ENCODE assay signal across 24 cellular contexts in the genomic region with DNA sequence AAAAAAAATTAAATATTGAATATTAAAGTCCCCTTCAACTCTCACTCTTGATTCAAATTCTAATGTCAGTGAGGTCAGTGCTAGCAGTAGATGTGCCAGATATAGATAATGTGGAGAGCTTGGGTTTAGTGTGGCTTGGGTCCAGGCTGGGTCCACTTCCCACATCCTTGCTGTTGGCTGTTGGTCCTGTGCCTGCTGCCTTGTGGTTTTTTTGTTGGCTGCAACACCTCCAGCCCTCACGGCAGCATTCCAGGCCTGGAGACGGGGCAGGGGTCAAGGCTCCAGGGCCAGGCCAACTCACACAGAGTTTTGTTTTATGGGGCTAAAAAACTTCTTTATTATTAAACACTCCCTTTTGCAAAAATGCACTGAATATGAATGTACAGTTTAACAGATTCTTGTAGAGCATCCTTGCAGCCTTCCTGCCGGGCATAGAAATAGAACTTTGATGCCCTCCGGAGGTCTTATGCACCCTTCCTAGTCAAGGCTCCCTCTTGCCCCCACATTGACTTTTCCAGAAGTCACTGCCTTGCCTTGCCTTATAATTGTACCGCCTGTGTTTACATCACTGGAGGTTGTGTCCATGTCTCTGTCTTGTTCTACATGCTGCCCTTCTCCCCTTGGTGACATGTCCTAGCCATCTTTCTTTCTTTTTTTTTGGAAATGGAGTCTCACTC. TPM values are rescaled to one million over a fixed set of nuclear protein-coding genes. Genes with fewer than 3 reads are reported as not detected.
DNase-seq lines count a peak whose midpoint lies in the region; ATAC-seq and TF ChIP-seq lines count a peak whose summit lies in the region.
"Had no signal": no experiment of that assay in that cellular context is flagged by ENCODE, and none has a peak within 500 bp of the region (broad histone marks: within the 10 kb centered on the region; RNA-seq: fewer than 3 reads in every experiment).

No MANE protein-coding gene starts in this region.

- no peak overlapping the region for H2AK5ac ChIP-seq in IMR-90 (ENCODE audit: low read depth, low read length)

- H3K4me2 ChIP-seq in SK-N-SH (no peak overlapping the region), IMR-90 (ENCODE audit: low read depth, low read length) (no peak overlapping the region)
- H3K4me2 ChIP-seq: KMS-11 had no signal

- 78% methylated on average over 5 of the region's 5 CpGs for WGBS in SK-N-SH (ENCODE audit: low lambda C conversion rate)
- 67% methylated on average over 1 of the region's 5 CpGs; no CpG with 5 or more reads in 1 of the 2 experiments for WGBS in IMR-90 (ENCODE audit: extremely low coverage in 2 of 2, insufficient read length in 1 of 2), 2 experiments
- 56 to 70% (median 65%) methylated on average over 5 of the region's 5 CpGs for WGBS in stomach, 5 donors

- no peak overlapping the region for H3K4me3 ChIP-seq in SK-N-SH (ENCODE audit: low read depth in 2 of 2, low read length in 1 of 2)
- no peak overlapping the region for H3K4me3 ChIP-seq in IMR-90 (ENCODE audit: insufficient read depth, low read depth, low read length)
- H3K4me3 ChIP-seq in astrocyte of the spinal cord (ENCODE audit: low read depth, low read length): no peak overlapping the region
- no peak overlapping the region for H3K4me3 ChIP-seq in stomach
- H3K4me3 ChIP-seq: adrenal gland, upper lobe of right lung had no signal

- no peak overlapping the region for H3K23ac ChIP-seq in IMR-90 (ENCODE audit: low read depth, low read length)

- intact Hi-C loops in IMR-90 (cut with micrococcal nuclease) (no loop called here), stomach (cut with DNase I; ENCODE audit: low total_unique reads) (no loop called here)

- peaks cover 9% of the 10 kb centered on the region for H3K27me3 Mint-ChIP-seq in glutamatergic neuron (ENCODE audit: unreplicated experiment)
- H3K27me3 Mint-ChIP-seq: stimulated activated naive CD8-positive, alpha-beta T cell treated with anti-CD3 and anti-CD28 coated beads, Interleukin-15, Interleukin-2, amounts not matched to agents 100 ng/mL and 50 ng/mL, for 24 hours had no signal

- no peak overlapping the region for H3K14ac ChIP-seq in IMR-90 (replicated peaks; ENCODE audit: low read depth, low read length)

- no peak overlapping the region for H2BK15ac ChIP-seq in IMR-90 (ENCODE audit: low read depth, low read length)

- H2AFZ ChIP-seq in SK-N-SH (ENCODE audit: low read depth) (no peak overlapping the region), IMR-90 (replicated peaks; ENCODE audit: low read length, poor library complexity) (peak overlapping the region; percentile 21)

- no peaks in the 10 kb centered on the region for H3K79me2 ChIP-seq in SK-N-SH (ENCODE audit: insufficient read depth)

- H3K4me1 ChIP-seq in SK-N-SH (ENCODE audit: control insufficient read depth in 1 of 2, insufficient read depth in 2 of 2, low read depth in 1 of 2, low read length in 1 of 2) (peaks cover 4 to 14% of the 10 kb centered on the region in 2 experiments; a peak in 1 of 4 replicates), IMR-90 (ENCODE audit: control insufficient read depth, insufficient read depth, low read length) (peaks cover 1% of the 10 kb centered on the region; the same call in 1 of the 2 replicates), stomach (peaks cover 14 to 27% (median 21%) of the 10 kb centered on the region in 4 donors)
- H3K4me1 ChIP-seq: foreskin keratinocyte had no signal

- no peak overlapping the region for H3K4me3 Mint-ChIP-seq in glutamatergic neuron (ENCODE audit: unreplicated experiment)
- H3K4me3 Mint-ChIP-seq: endodermal cell; mesothelial cell of epicardium; neural crest cell; stimulated activated naive CD8-positive, alpha-beta T cell treated with anti-CD3 and anti-CD28 coated beads, Interleukin-15, Interleukin-2, amounts not matched to agents 100 ng/mL and 50 ng/mL, for 24 hours; T-helper 1 cell treated with Interleukin-12 subunit alpha and Interleukin-12 subunit beta and Interleukin-4 antibody, amounts not matched to agents 30 μg/mL and 1 μg/mL, for 36 hours; WTC11 had no signal

- peaks cover 5% of the 10 kb centered on the region for H3K9me3 Mint-ChIP-seq in glutamatergic neuron (ENCODE audit: unreplicated experiment)
- H3K9me3 Mint-ChIP-seq: activated T-helper 2 cell treated with anti-CD3 and anti-CD28 coated beads, Interferon-gamma antibody, Interleukin-2, Interleukin-4, amounts not matched to agents 10 μg/mL and 5 μg/mL and 100 μg/mL, durations not matched to agents 14 hours and 24 hours and 36 hours; endodermal cell; mesothelial cell of epicardium; neural crest cell; stimulated activated naive CD8-positive, alpha-beta T cell treated with anti-CD3 and anti-CD28 coated beads, Interleukin-15, Interleukin-2, amounts not matched to agents 100 ng/mL and 50 ng/mL, for 24 hours; T-helper 1 cell treated with Interleukin-12 subunit alpha and Interleukin-12 subunit beta and Interleukin-4 antibody, amounts not matched to agents 30 μg/mL and 1 μg/mL, for 36 hours; WTC11 had no signal

- H4K5ac ChIP-seq in IMR-90 (ENCODE audit: low read depth, low read length): no peak overlapping the region

- H2AK9ac ChIP-seq in IMR-90 (replicated peaks; ENCODE audit: low read depth, low read length, poor library complexity): no peak overlapping the region

- no peaks in the 10 kb centered on the region for H4K20me1 ChIP-seq in SK-N-SH (ENCODE audit: insufficient read depth)
- no peaks in the 10 kb centered on the region for H4K20me1 ChIP-seq in IMR-90 (ENCODE audit: insufficient read depth, low read length)

- H3F3A ChIP-seq in SK-N-SH (replicated peaks; ENCODE audit: insufficient read depth): no peaks in the 10 kb centered on the region

- H3K27me3 ChIP-seq in SK-N-SH (ENCODE audit: insufficient read depth) (no peaks in the 10 kb centered on the region), IMR-90 (ENCODE audit: control insufficient read depth, insufficient read depth, low read length) (peaks cover 26% of the 10 kb centered on the region), stomach (no peaks in the 10 kb centered on the region)
- H3K27me3 ChIP-seq: adrenal gland, foreskin keratinocyte, upper lobe of right lung had no signal

- H3K79me1 ChIP-seq in IMR-90 (ENCODE audit: low read depth in 1 of 2, low read length in 2 of 2): no peaks in the 10 kb centered on the region

- ATAC-seq in SK-N-SH treated with all-trans-retinoic acid at 6 μM for 48 hours: no peak
- ATAC-seq in IMR-90 (ENCODE audit: low read depth): peak; percentile 19; the same call in 1 of the 2 replicates
- no peak for ATAC-seq in HG03135 (IDR thresholded peaks at IDR 0.05; ENCODE audit: unreplicated experiment)
- ATAC-seq: foreskin keratinocyte, left cardiac atrium, upper lobe of right lung, WTC11 had no signal

- H3K9me3 ChIP-seq in SK-N-SH (no peaks in the 10 kb centered on the region), IMR-90 (ENCODE audit: control insufficient read depth, insufficient read depth, low read length) (no peaks in the 10 kb centered on the region), stomach (no peaks in the 10 kb centered on the region)
- H3K9me3 ChIP-seq: adrenal gland, upper lobe of right lung had no signal

- TF ChIP-seq CTCF in SK-N-SH (IDR thresholded peaks at IDR 0.05) (no peak; the same call in 1 of the 2 replicates), IMR-90 (conservative IDR thresholded peaks at IDR 0.05; ENCODE audit: low read depth, low read length) (no peak), astrocyte of the spinal cord (IDR thresholded peaks at IDR 0.05; ENCODE audit: low read depth, low read length) (no peak), stomach (IDR thresholded peaks at IDR 0.05) (no peak), glutamatergic neuron (IDR thresholded peaks at IDR 0.05; ENCODE audit: partially characterized antibody, unreplicated experiment) (no peak)

- no peaks in the 10 kb centered on the region for H3K9me2 ChIP-seq in SK-N-SH

- H4K91ac ChIP-seq in IMR-90 (ENCODE audit: insufficient read depth, low read depth, low read length): no peak overlapping the region

- dilution Hi-C loops in IMR-90 (cut with HindIII; ENCODE audit: low sequenced_read_pairs, unreplicated experiment): no loop called here

- no peaks in the 10 kb centered on the region for H3K36me3 Mint-ChIP-seq in glutamatergic neuron (ENCODE audit: unreplicated experiment)
- H3K36me3 Mint-ChIP-seq: mesothelial cell of epicardium, WTC11 had no signal

- H2BK5ac ChIP-seq in IMR-90 (ENCODE audit: low read depth, low read length, poor library complexity, severe bottlenecking): no peak overlapping the region

- H3K9me1 ChIP-seq in IMR-90 (ENCODE audit: insufficient read depth, low read length): no peaks in the 10 kb centered on the region

- POLR2A ChIA-PET in SK-N-SH (lab: Yijun Ruan, JAX): interaction anchor here (0.6 kb wide), 2 partner anchors 41 to 591 kb away, joined by 3 to 5 read pairs; no protein-coding TSS in a partner anchor
- POLR2A ChIA-PET in IMR-90 (lab: Charles Lee; ENCODE audit: unreplicated experiment): interaction anchor here (0.7 kb wide), 1 partner anchor 218 kb away, joined by 3 read pairs; no protein-coding TSS in a partner anchor

- BruUV-seq in IMR-90 (replicated peaks; lab: Mats Ljungman, UMichigan): no TSS peak

- TF ChIP-seq EP300 in SK-N-SH (IDR thresholded peaks at IDR 0.05; ENCODE audit: borderline replicate concordance in 1 of 2, low read depth in 1 of 2, low read length in 1 of 2) (no peak), stomach (IDR thresholded peaks at IDR 0.05) (no peak)

- no peak overlapping the region for H2BK120ac ChIP-seq in IMR-90 (ENCODE audit: low read depth, low read length)

- no peak for TF ChIP-seq POLR2A in IMR-90 (IDR thresholded peaks at IDR 0.05; ENCODE audit: low read depth, low read length)
- TF ChIP-seq POLR2A in stomach (IDR thresholded peaks at IDR 0.05): no peak

- no peaks in the 10 kb centered on the region for H3K36me3 ChIP-seq in SK-N-SH (replicated peaks in 1 of 2; ENCODE audit: control insufficient read depth in 1 of 2, insufficient read depth in 2 of 2, low read length in 1 of 2)
- H3K36me3 ChIP-seq in IMR-90 (ENCODE audit: control insufficient read depth, insufficient read depth, low read length): no peaks in the 10 kb centered on the region
- H3K36me3 ChIP-seq in stomach: peaks cover 28 to 82% (median 58%) of the 10 kb centered on the region in 4 donors
- H3K36me3 ChIP-seq: adrenal gland had no signal

- TF ChIP-seq RAD21 in SK-N-SH (IDR thresholded peaks at IDR 0.05; ENCODE audit: low read length): peak; percentile 48
- no peak for TF ChIP-seq RAD21 in IMR-90 (IDR thresholded peaks at IDR 0.05; ENCODE audit: low read length)

- no peak overlapping the region for H2BK20ac ChIP-seq in IMR-90 (ENCODE audit: low read depth, low read length)

- no peak overlapping the region for H3K18ac ChIP-seq in IMR-90 (ENCODE audit: low read depth, low read length)

- CTCF ChIA-PET in SK-N-SH (lab: Yijun Ruan, JAX) (interaction anchor here (1.0 to 1.6 kb wide), 3 partner anchors 40 to 72 kb away, joined by 3 to 4 read pairs (median 3); partner anchors contain the start of gene SMIM5), IMR-90 (lab: Yijun Ruan, JAX) (no interaction called here)

- no peak overlapping the region for H3K4ac ChIP-seq in IMR-90 (ENCODE audit: low read depth, low read length)

- H3K27ac Mint-ChIP-seq in glutamatergic neuron (ENCODE audit: unreplicated experiment): no peak overlapping the region
- H3K27ac Mint-ChIP-seq: activated T-helper 2 cell treated with anti-CD3 and anti-CD28 coated beads, Interferon-gamma antibody, Interleukin-2, Interleukin-4, amounts not matched to agents 10 μg/mL and 5 μg/mL and 100 μg/mL, durations not matched to agents 14 hours and 24 hours and 36 hours; endodermal cell; mesothelial cell of epicardium; stimulated activated naive CD8-positive, alpha-beta T cell treated with anti-CD3 and anti-CD28 coated beads, Interleukin-15, Interleukin-2, amounts not matched to agents 100 ng/mL and 50 ng/mL, for 24 hours; T-helper 1 cell treated with Interleukin-12 subunit alpha and Interleukin-12 subunit beta and Interleukin-4 antibody, amounts not matched to agents 30 μg/mL and 1 μg/mL, for 36 hours; WTC11 had no signal

- H3K56ac ChIP-seq in IMR-90 (ENCODE audit: extremely low read depth, insufficient read depth, low read length): no peak overlapping the region

- no peak overlapping the region for H3K9ac ChIP-seq in SK-N-SH
- H3K9ac ChIP-seq in IMR-90 (ENCODE audit: low read depth, low read length): no peak overlapping the region
- H3K9ac ChIP-seq: KMS-11 had no signal

- H3K27ac ChIP-seq in SK-N-SH (ENCODE audit: low read depth in 2 of 2, low read length in 1 of 2) (no peak overlapping the region), IMR-90 (ENCODE audit: insufficient read depth, low read length) (no peak overlapping the region), stomach (no peak overlapping the region)
- H3K27ac ChIP-seq: adrenal gland, foreskin keratinocyte, KMS-11, upper lobe of right lung had no signal

- DNase-seq in SK-N-SH (no peak), IMR-90 (no peak), astrocyte of the spinal cord (ENCODE audit: low read depth, low spot score) (peak; percentile 4), stomach (peak; percentile 46), NOMO-1 treated with dmso at 0.1 percent for 144 hours (lab: John Stamatoyannopoulos, UW; ENCODE audit: unreplicated experiment) (no peak), glutamatergic neuron (no peak)
- DNase-seq: activated CD8-positive, alpha-beta memory T cell treated with anti-CD3 and anti-CD28 coated beads for 24 hours; endodermal cell; foreskin keratinocyte; left cardiac atrium; NCI-H1105 treated with DMSO at 0.1 percent for 48 hours; NCI-H2227 treated with DMSO at 0.1 percent for 48 hours; SHP77; upper lobe of right lung had no signal

- in situ Hi-C loops in IMR-90 (cut with MboI; ENCODE audit: low sequenced_read_pairs): no loop called here
- in situ Hi-C loops in astrocyte of the spinal cord (cut with HindIII; ENCODE audit: low sequenced_read_pairs): no loop called here

- H3K4me1 Mint-ChIP-seq in glutamatergic neuron (ENCODE audit: low read depth, unreplicated experiment): no peaks in the 10 kb centered on the region
- H3K4me1 Mint-ChIP-seq: WTC11 had no signal

- no peak overlapping the region for H4K8ac ChIP-seq in IMR-90 (ENCODE audit: low read depth in 2 of 2, low read length in 2 of 2)

RNA-seq across cellular contexts. Expression of gene MYO15B, which starts 25.5 kb away (rescaled TPM):
- polyA plus RNA-seq in SK-N-SH (2012; rRNA removed) (9.7 and 10.3 TPM in 2 replicates), IMR-90 (2012; rRNA removed) (0.43 and 0.65 TPM in 2 replicates), stomach (10 to 100 TPM; 67.7 to 82.3 (median 68.5) TPM)
- polyA plus RNA-seq in SK-N-SH (2012; cell fraction: cytosol; rRNA removed): 1.2 and 2.0 TPM in 2 replicates
- polyA plus RNA-seq in SK-N-SH (2012; cell fraction: nucleus; rRNA removed): 82.9 and 131 TPM in 2 replicates
- total RNA-seq in IMR-90 (2012; rRNA removed) (0.18 TPM in 1 of 2 replicates, not detected in the other), stomach (100 to 1,000 TPM; 138 to 515 (median 186) TPM), glutamatergic neuron (ENCODE audit: unreplicated experiment) (82.6 TPM)
- polyA plus RNA-seq in IMR-90 (2012; cell fraction: cytosol; rRNA removed): 0.06 and 0.22 TPM in 2 replicates
- 6.8 and 8.7 TPM in 2 replicates for polyA plus RNA-seq in IMR-90 (2012; cell fraction: nucleus; rRNA removed; ENCODE audit: low replicate concordance)

RNA-seq across cellular contexts. Expression of gene LLGL2, which starts 36.6 kb away (rescaled TPM):
- 4.4 and 6.7 TPM in 2 replicates for polyA plus RNA-seq in SK-N-SH (2012; rRNA removed)
- polyA plus RNA-seq in SK-N-SH (2012; cell fraction: cytosol; rRNA removed): 1.7 and 3.1 TPM in 2 replicates
- 14.0 and 23.1 TPM in 2 replicates for polyA plus RNA-seq in SK-N-SH (2012; cell fraction: nucleus; rRNA removed)
- 0.54 and 0.56 TPM in 2 replicates for total RNA-seq in IMR-90 (2012; rRNA removed)
- 0.53 and 0.72 TPM in 2 replicates for polyA plus RNA-seq in IMR-90 (2012; rRNA removed)
- 1.2 and 1.6 TPM in 2 replicates for polyA plus RNA-seq in IMR-90 (2012; cell fraction: cytosol; rRNA removed)
- 2.0 and 4.5 TPM in 2 replicates for polyA plus RNA-seq in IMR-90 (2012; cell fraction: nucleus; rRNA removed; ENCODE audit: low replicate concordance)
- total RNA-seq in stomach: 100 to 1,000 TPM in 4 of 5 donors, 10 to 100 TPM in 1; 72.3 to 565 (median 165) TPM
- polyA plus RNA-seq in stomach: 100 to 1,000 TPM; 144 to 199 (median 184) TPM
- total RNA-seq in glutamatergic neuron (ENCODE audit: unreplicated experiment): 4.8 TPM

RNA-seq across cellular contexts. Expression of gene TSEN54, which starts 45.7 kb away (rescaled TPM):
- polyA plus RNA-seq in SK-N-SH (2012; rRNA removed): 29.8 and 37.7 TPM in 2 replicates
- polyA plus RNA-seq in SK-N-SH (2012; cell fraction: cytosol; rRNA removed): 14.2 and 21.1 TPM in 2 replicates
- 85.0 and 113 TPM in 2 replicates for polyA plus RNA-seq in SK-N-SH (2012; cell fraction: nucleus; rRNA removed)
- total RNA-seq in IMR-90 (2012; rRNA removed): 6.4 and 7.2 TPM in 2 replicates
- 14.9 and 16.2 TPM in 2 replicates for polyA plus RNA-seq in IMR-90 (2012; rRNA removed)
- 9.8 and 14.7 TPM in 2 replicates for polyA plus RNA-seq in IMR-90 (2012; cell fraction: cytosol; rRNA removed)
- polyA plus RNA-seq in IMR-90 (2012; cell fraction: nucleus; rRNA removed; ENCODE audit: low replicate concordance): 37.4 and 62.8 TPM in 2 replicates
- total RNA-seq in stomach: 100 to 1,000 TPM in 2 of 5 donors, 10 to 100 TPM in 3; 13.2 to 219 (median 48.1) TPM
- polyA plus RNA-seq in stomach: 10 to 100 TPM; 20.8 to 49.7 (median 36.2) TPM
- 26.6 TPM for total RNA-seq in glutamatergic neuron (ENCODE audit: unreplicated experiment)

RNA-seq across cellular contexts. Expression of gene CASKIN2, which starts 46.7 kb away (rescaled TPM):
- 5.2 and 6.5 TPM in 2 replicates for polyA plus RNA-seq in SK-N-SH (2012; rRNA removed)
- polyA plus RNA-seq in SK-N-SH (2012; cell fraction: cytosol; rRNA removed): 2.3 and 4.5 TPM in 2 replicates
- 18.8 and 32.9 TPM in 2 replicates for polyA plus RNA-seq in SK-N-SH (2012; cell fraction: nucleus; rRNA removed)
- 2.2 and 2.9 TPM in 2 replicates for total RNA-seq in IMR-90 (2012; rRNA removed)
- 6.9 and 7.5 TPM in 2 replicates for polyA plus RNA-seq in IMR-90 (2012; rRNA removed)
- 4.7 and 6.3 TPM in 2 replicates for polyA plus RNA-seq in IMR-90 (2012; cell fraction: cytosol; rRNA removed)
- polyA plus RNA-seq in IMR-90 (2012; cell fraction: nucleus; rRNA removed; ENCODE audit: low replicate concordance): 17.2 and 50.6 TPM in 2 replicates
- 10 to 100 TPM in 4 of 5 donors, 1 to 10 TPM in 1; 9.0 to 27.4 (median 15.6) TPM for total RNA-seq in stomach
- polyA plus RNA-seq in stomach: 1 to 10 TPM; 5.4 to 9.3 (median 8.8) TPM
- 22.1 TPM for total RNA-seq in glutamatergic neuron (ENCODE audit: unreplicated experiment)

Comparison
In these comparisons a context has a peak if more than half of its experiments do, and no peak if none do; other contexts are left out.
1. DNase-seq: peak in astrocyte of the spinal cord (single experiment) and stomach (single experiment); none in SK-N-SH (single experiment), IMR-90 (single experiment), NOMO-1 treated with dmso at 0.1 percent for 144 hours (single experiment) and glutamatergic neuron (single experiment).
2. RNA of gene MYO15B, which starts 25.5 kb away (total RNA-seq): 138 to 515 TPM in stomach and 82.6 TPM in glutamatergic neuron (single experiment); 0.18 TPM in IMR-90; every median in the first group is over 10 times any median in the second.
3. RNA of gene LLGL2, which starts 36.6 kb away (total RNA-seq): 72.3 to 565 TPM in stomach; 4.8 TPM in glutamatergic neuron (single experiment) and 0.54 to 0.56 TPM in IMR-90; every median in the first group is over 10 times any median in the second.